In genomic region chr9:106934831-106935230, GRCh38 we compare ENCODE assay signal across 20 cellular contexts.
DNase-seq lines count a peak whose midpoint lies in the region; ATAC-seq, FAIRE-seq and TF ChIP-seq lines count a peak whose summit lies in the region.
"Had no signal": no experiment of that assay in that cellular context is flagged by ENCODE, and none has a peak within 500 bp of the region (broad histone marks: within the 10 kb centered on the region; RNA-seq: fewer than 3 reads in every experiment).

No MANE protein-coding gene starts in this region.

- H3K79me2 ChIP-seq in H9 (ENCODE audit: insufficient read depth, low read length) (no peaks in the 10 kb centered on the region), H1 (ENCODE audit: control insufficient read depth in 1 of 2, insufficient read depth in 2 of 2, low read length in 2 of 2) (peaks cover 0 to 61% of the 10 kb centered on the region in 2 experiments; a peak in 2 of 4 replicates)

- H4K5ac ChIP-seq in H9 (ENCODE audit: insufficient read length, low read depth, low read length) = no peak overlapping the region
- no peak overlapping the region for H4K5ac ChIP-seq in H1 (ENCODE audit: insufficient read length, low read depth, low read length)

- H3K9ac ChIP-seq in H9 (ENCODE audit: extremely low read depth, insufficient read length, low read length) = no peak overlapping the region
- H3K9ac ChIP-seq in HUES6 (ENCODE audit: low read length) = no peak overlapping the region
- H3K9ac ChIP-seq in H1 (replicated peaks in 1 of 4; ENCODE audit: extremely low read depth in 1 of 4, low read depth in 3 of 4, low read length in 3 of 4) = no peak overlapping the region

- H3K4ac ChIP-seq in H9 (ENCODE audit: low read depth, low read length) (no peak overlapping the region), H1 (replicated peaks; ENCODE audit: insufficient read length, low read depth, low read length) (no peak overlapping the region)

- H3K4me1 Mint-ChIP-seq in H9 = peaks cover 31 to 33% of the 10 kb centered on the region in 2 experiments
- H3K4me1 Mint-ChIP-seq: CD4-positive, CD25-positive, alpha-beta regulatory T cell; CD8-positive, alpha-beta memory T cell had no signal

- no CpG with 5 or more reads among the region's 3 CpGs for WGBS in H9 (ENCODE audit: extremely low coverage, insufficient read length, low lambda C conversion rate)
- WGBS in H1 (ENCODE audit: extremely low coverage in 1 of 2, insufficient coverage in 1 of 2, insufficient read length in 1 of 2, insufficient replicate concordance in 2 of 2, low coverage in 1 of 2, low lambda C conversion rate in 2 of 2, missing lambda C conversion rate in 1 of 2), 2 experiments = 38% methylated on average over 3 of the region's 3 CpGs; no CpG with 5 or more reads in 1 of the 2 experiments

- ATAC-seq in HG02885 (IDR thresholded peaks at IDR 0.05; ENCODE audit: poor library complexity, unreplicated experiment) = no peak
- ATAC-seq: GM12878 had no signal

- H3K4me3 ChIP-seq in HUES6 (ENCODE audit: low read depth, low read length) (no peak overlapping the region; the same call in 1 of the 2 replicates), H1 (ENCODE audit: extremely low read depth in 1 of 4, insufficient read depth in 2 of 4, low read depth in 3 of 4, low read length in 4 of 4) (peak overlapping the region in 1 of 4 experiments; percentile 34; a peak in 1 of 8 replicates)
- H3K4me3 ChIP-seq: GM12878 had no signal

- H3K56ac ChIP-seq in H9 (ENCODE audit: insufficient read length, low read depth, low read length) (no peak overlapping the region), H1 (replicated peaks; ENCODE audit: insufficient read length, low read depth, low read length) (no peak overlapping the region)

- H4K20me1 ChIP-seq in H9 (ENCODE audit: control insufficient read depth, insufficient read depth, insufficient read length) (no peaks in the 10 kb centered on the region), H1 (replicated peaks in 1 of 2; ENCODE audit: control insufficient read depth in 1 of 2, insufficient read depth in 2 of 2, low read length in 2 of 2) (peaks cover 2 to 4% of the 10 kb centered on the region in 2 experiments)

- no peak overlapping the region for H3K4me3 Mint-ChIP-seq in H9
- H3K4me3 Mint-ChIP-seq: CD4-positive, CD25-positive, alpha-beta regulatory T cell; CD8-positive, alpha-beta memory T cell had no signal

- H3K18ac ChIP-seq in H9 (ENCODE audit: insufficient read length, low read depth, low read length) = no peak overlapping the region
- no peak overlapping the region for H3K18ac ChIP-seq in H1 (ENCODE audit: extremely low read depth, low read length)

- no peak for TF ChIP-seq EP300 in H1 (IDR thresholded peaks at IDR 0.05; ENCODE audit: borderline replicate concordance in 1 of 2, low read depth in 2 of 2, low read length in 2 of 2)

- H3K36me3 ChIP-seq in HUES6 (ENCODE audit: control insufficient read depth, insufficient read depth, low read length) = peaks cover 95% of the 10 kb centered on the region
- H3K36me3 ChIP-seq in H1 (ENCODE audit: control insufficient read depth in 2 of 4, insufficient read depth in 4 of 4, low read length in 3 of 4) = peaks cover 37 to 83% (median 66%) of the 10 kb centered on the region in 4 experiments

- no peak overlapping the region for H2AFZ ChIP-seq in H9 (ENCODE audit: low read length)
- H2AFZ ChIP-seq in H1 (ENCODE audit: low read length) = no peak overlapping the region

- no peak for TF ChIP-seq RAD21 in H1 (IDR thresholded peaks at IDR 0.05 in 1 of 2, conservative IDR thresholded peaks at IDR 0.05 in 1 of 2; ENCODE audit: low read depth in 2 of 2, low read length in 2 of 2)

- no peaks in the 10 kb centered on the region for H3K9me3 ChIP-seq in H9 (ENCODE audit: control insufficient read depth, low read depth, low read length)
- no peaks in the 10 kb centered on the region for H3K9me3 ChIP-seq in HUES6 (ENCODE audit: control insufficient read depth, insufficient read depth, low read depth, low read length)
- H3K9me3 ChIP-seq in H1 (ENCODE audit: insufficient read depth in 2 of 2, low read depth in 1 of 2, low read length in 1 of 2) = no peaks in the 10 kb centered on the region
- H3K9me3 ChIP-seq: BE2C had no signal

- no peak overlapping the region for H3K23ac ChIP-seq in H9 (ENCODE audit: insufficient read length, low read depth, low read length)
- no peak overlapping the region for H3K23ac ChIP-seq in H1 (ENCODE audit: insufficient read length)

- H4K91ac ChIP-seq in H9 (ENCODE audit: insufficient read length, low read depth, low read length) (no peak overlapping the region), H1 (replicated peaks; ENCODE audit: insufficient read length, low read length) (no peak overlapping the region)

- no peak for TF ChIP-seq CTCF in H9 (conservative IDR thresholded peaks at IDR 0.05)
- no peak for TF ChIP-seq CTCF in H1 (IDR thresholded peaks at IDR 0.05; ENCODE audit: control extremely low read depth in 1 of 3, insufficient read depth in 1 of 3, low read depth in 1 of 3, low read length in 3 of 3)

- H3K4me2 ChIP-seq in H9 (ENCODE audit: insufficient read depth, insufficient read length, low read length) (peak overlapping the region; percentile 48), H1 (ENCODE audit: insufficient read depth in 1 of 2, low read depth in 2 of 2, low read length in 2 of 2) (peak overlapping the region; percentile 30 to 42; a peak in 1 of 4 replicates)

- no peak overlapping the region for H2AK5ac ChIP-seq in H9 (ENCODE audit: insufficient read length, low read length)
- no peak overlapping the region for H2AK5ac ChIP-seq in H1 (ENCODE audit: low read depth, low read length)

- H2BK5ac ChIP-seq in H9 (ENCODE audit: insufficient read length, low read length) (no peak overlapping the region), H1 (ENCODE audit: low read depth, low read length) (no peak overlapping the region)

- H3K27ac ChIP-seq in H9 (ENCODE audit: insufficient read length, low read depth, low read length) = peak overlapping the region; percentile 38
- H3K27ac ChIP-seq in HUES6 (ENCODE audit: low read depth, low read length) = peak overlapping the region; percentile 64; the same call in 1 of the 2 replicates
- H3K27ac ChIP-seq in H1 (ENCODE audit: low read depth, low read length) = no peak overlapping the region
- H3K27ac ChIP-seq: HL-60 had no signal

- H3K14ac ChIP-seq in H9 (ENCODE audit: insufficient read depth, low read length) (no peak overlapping the region), H1 (ENCODE audit: insufficient read length) (no peak overlapping the region)

- no peaks in the 10 kb centered on the region for H3K27me3 Mint-ChIP-seq in H9 (ENCODE audit: low read depth)
- H3K27me3 Mint-ChIP-seq: CD4-positive, CD25-positive, alpha-beta regulatory T cell; CD8-positive, alpha-beta memory T cell had no signal

- POLR2A ChIA-PET in H1 (lab: Charles Lee; ENCODE audit: partially characterized antibody) = interaction anchor here (0.6 to 2.0 kb wide), 9 partner anchors 8 to 75 kb away, joined by 3 to 10 read pairs (median 3); partner anchors contain the start of gene ZNF462

- H3K27me3 ChIP-seq in H9 (ENCODE audit: insufficient read depth, low read length) (no peaks in the 10 kb centered on the region), HUES6 (ENCODE audit: control insufficient read depth, insufficient read depth, low read length) (no peaks in the 10 kb centered on the region), H1 (replicated peaks in 1 of 4; ENCODE audit: control insufficient read depth in 3 of 4, extremely low read depth in 1 of 4, insufficient read depth in 3 of 4, low read length in 3 of 4) (no peaks in the 10 kb centered on the region)
- H3K27me3 ChIP-seq: BE2C had no signal

- H2BK120ac ChIP-seq in H9 (ENCODE audit: low read depth, low read length, poor library complexity, severe bottlenecking) (no peak overlapping the region), H1 (replicated peaks; ENCODE audit: low read depth, low read length) (no peak overlapping the region)

- TF ChIP-seq POLR2A in H1 (IDR thresholded peaks at IDR 0.05; ENCODE audit: control extremely low read depth in 1 of 2, low read depth in 2 of 2, low read length in 2 of 2) = 0 out of 3 replicates have a peak, but pooled peaks of 1 of the 2 experiments have one; percentile 23

- H2BK12ac ChIP-seq in H9 (ENCODE audit: insufficient read length, low read depth, low read length) (no peak overlapping the region), H1 (ENCODE audit: low read depth, low read length) (no peak overlapping the region)

- no peak for FAIRE-seq in H1 (lab: Jason Lieb, UNC)
- FAIRE-seq: GM12878, H54 had no signal

- DNase-seq in H9 (no peak), H1 (ENCODE audit: low read depth in 1 of 2, low spot score in 2 of 2) (no peak), HK-2 (ENCODE audit: unreplicated experiment) (no peak)
- no peak for DNase-seq in stimulated activated CD4-positive, alpha-beta T cell treated with anti-CD3 and anti-CD28 coated beads, Interleukin-4, amount 100 ng/mL, for 4 hours
- DNase-seq: ACHN; BE2C; C1 segment of cervical spinal cord; CD4-positive, CD25-positive, alpha-beta regulatory T cell; CD8-positive, alpha-beta memory T cell; COR-L47; DMS 273 treated with DMSO at 0.1 percent for 48 hours; DMS53; DND-41; EL; KG1 had no signal

- no peak overlapping the region for H3T11ph ChIP-seq in H9 (ENCODE audit: low read length)

- peaks cover 66 to 85% (median 83%) of the 10 kb centered on the region in 3 experiments for H3K36me3 Mint-ChIP-seq in H9 (ENCODE audit: insufficient read depth in 1 of 3, low read depth in 3 of 3)
- H3K36me3 Mint-ChIP-seq: CD4-positive, CD25-positive, alpha-beta regulatory T cell; CD8-positive, alpha-beta memory T cell had no signal

- H4K8ac ChIP-seq in H9 (replicated peaks; ENCODE audit: insufficient read length, low read depth, low read length) (no peak overlapping the region), H1 (ENCODE audit: extremely low read depth, insufficient read depth, low read length) (no peak overlapping the region)

- H2BK20ac ChIP-seq in H9 (ENCODE audit: low read depth, low read length, poor library complexity, severe bottlenecking) (no peak overlapping the region), H1 (ENCODE audit: low read length) (no peak overlapping the region)

- H3K79me1 ChIP-seq in H9 (ENCODE audit: insufficient read depth, low read depth, low read length, poor library complexity, severe bottlenecking) (peaks cover 5% of the 10 kb centered on the region), H1 (ENCODE audit: low read depth, low read length) (peaks cover 5% of the 10 kb centered on the region)

- H3K4me1 ChIP-seq in H9 (ENCODE audit: insufficient read depth, low read length) = peaks cover 2% of the 10 kb centered on the region; the same call in 1 of the 2 replicates
- peaks cover 18% of the 10 kb centered on the region for H3K4me1 ChIP-seq in HUES6 (ENCODE audit: control insufficient read depth, insufficient read depth, low read length)
- H3K4me1 ChIP-seq in H1 (replicated peaks in 1 of 4; ENCODE audit: control insufficient read depth in 3 of 4, insufficient read depth in 4 of 4, low read length in 3 of 4) = peaks cover 2 to 7% (median 4%) of the 10 kb centered on the region in 4 experiments; a peak in 6 of 7 replicates
- H3K4me1 ChIP-seq: BE2C had no signal

- H3K27ac Mint-ChIP-seq in H9 = peak overlapping the region in 2 of 3 experiments; percentile 9 to 82; a peak in 2 of 7 replicates
- H3K27ac Mint-ChIP-seq: CD4-positive, CD25-positive, alpha-beta regulatory T cell; CD8-positive, alpha-beta memory T cell had no signal

- no peaks in the 10 kb centered on the region for H3K23me2 ChIP-seq in H9 (ENCODE audit: insufficient read length, low read depth, low read length, poor library complexity, severe bottlenecking)
- H3K23me2 ChIP-seq in H1 (ENCODE audit: low read depth, low read length) = no peaks in the 10 kb centered on the region

- H3K9me3 Mint-ChIP-seq in H9 = no peaks in the 10 kb centered on the region

- H2BK15ac ChIP-seq in H9 (ENCODE audit: low read depth, low read length) = no peak overlapping the region
- no peak overlapping the region for H2BK15ac ChIP-seq in H1 (ENCODE audit: low read length)

- CTCF ChIA-PET in H1 (lab: Charles Lee; ENCODE audit: partially characterized antibody) = interaction anchor here (0.7 to 1.2 kb wide), 2 partner anchors 14 to 48 kb away, joined by 3 to 4 read pairs; no protein-coding TSS in a partner anchor
